Comparison of ENCODE assay signal across 11 cellular contexts in genomic region chr2:219271021-219271420, GRCh38. TPM values are rescaled to one million over a fixed set of nuclear protein-coding genes. Genes with fewer than 3 reads are reported as not detected.
"Had no signal": no experiment of that assay in that cellular context is flagged by ENCODE, and none has a peak within 500 bp of the region (broad histone marks: within the 10 kb centered on the region; RNA-seq: fewer than 3 reads in every experiment).

No MANE protein-coding gene starts in this region.

- FAIRE-seq: H1, H54, HTR-8/SVneo had no signal

- H3K4me3 ChIP-seq: GM23338 had no signal

- H3K9me3 Mint-ChIP-seq: GM23338, H9, IgD-negative memory B cell had no signal

- H3K4me3 Mint-ChIP-seq: GM23338, H9, IgD-negative memory B cell had no signal

- H3K27ac ChIP-seq: KMS-11 had no signal

- H3K27me3 Mint-ChIP-seq: IgD-negative memory B cell had no signal

- ATAC-seq: GM23338 had no signal

- DNase-seq: H9, HCEC 1CT, Karpas-422, KBM-7 had no signal

- H3K27ac Mint-ChIP-seq: GM23338, H9 had no signal

- H3K9ac ChIP-seq: KMS-11 had no signal

RNA-seq across cellular contexts. Expression of gene TUBA4B, which starts 18.0 kb away (rescaled TPM):
- total RNA-seq: H9, HT-29 had no signal
- polyA plus RNA-seq: GM23338, IgD-negative memory B cell had no signal

RNA-seq across cellular contexts. Expression of gene GLB1L, which starts 25.8 kb away (rescaled TPM):
- polyA plus RNA-seq: IgD-negative memory B cell had no signal
